Comparison of ENCODE assay signal across 8 cellular contexts in genomic region chr3:38960953-38961622, GRCh38.
DNase-seq lines count a peak whose midpoint lies in the region; ATAC-seq, FAIRE-seq and TF ChIP-seq lines count a peak whose summit lies in the region.

No MANE protein-coding gene starts in this region.

- H3K4me3 Mint-ChIP-seq in activated CD4-positive, alpha-beta T cell treated with anti-CD3 and anti-CD28 coated beads for 36 hours, result no peak overlapping the region

- CTCF ChIA-PET in activated CD4-positive, alpha-beta T cell treated with anti-CD3 and anti-CD28 coated beads for 36 hours (lab: Charles Lee), result interaction anchor here (0.5 to 3.1 kb wide), 4 partner anchors 10 to 23 kb away, joined by 3 to 17 read pairs (median 7); no protein-coding TSS in a partner anchor
- CTCF ChIA-PET in mammary epithelial cell (lab: Charles Lee; ENCODE audit: low non-redundant PET), result interaction anchor here (0.7 kb wide), 1 partner anchor 327 kb away, joined by 3 read pairs; no protein-coding TSS in a partner anchor

- WGBS in mammary epithelial cell (ENCODE audit: low coverage, missing lambda C conversion rate), result 38% methylated on average over 5 of the region's 5 CpGs

- H3K4me1 Mint-ChIP-seq in activated CD4-positive, alpha-beta T cell treated with anti-CD3 and anti-CD28 coated beads for 36 hours, result peaks cover 4% of the 10 kb centered on the region

- POLR2A ChIA-PET in activated CD4-positive, alpha-beta T cell treated with anti-CD3 and anti-CD28 coated beads for 36 hours (lab: Charles Lee), result no interaction called here

- H3K27me3 ChIP-seq in mammary epithelial cell (ENCODE audit: insufficient read depth, low read length), result no peaks in the 10 kb centered on the region

- H3K4me1 ChIP-seq in mammary epithelial cell (ENCODE audit: insufficient read depth, low read length), result no peaks in the 10 kb centered on the region

- H3K9ac ChIP-seq in mammary epithelial cell (ENCODE audit: insufficient read depth, low read length), result no peak overlapping the region

- no peak overlapping the region for H3K27ac ChIP-seq in mammary epithelial cell (ENCODE audit: insufficient read depth, low read depth, low read length)

- H3K4me2 ChIP-seq in mammary epithelial cell (ENCODE audit: insufficient read depth, low read depth, low read length), result no peak overlapping the region

- DNase-seq in activated CD4-positive, alpha-beta T cell treated with anti-CD3 and anti-CD28 coated beads for 36 hours, result peak; percentile 54
- DNase-seq in activated CD4-positive, alpha-beta T cell treated with anti-CD3 and anti-CD28 coated beads for 1 hour, result no peak
- DNase-seq in HTR-8/SVneo (ENCODE audit: insufficient read length, low spot score) (peak; percentile 27), OCI-M2 (lab: John Stamatoyannopoulos, UW; ENCODE audit: unreplicated experiment) (peak; percentile 7), mammary epithelial cell (peak; percentile 24), kidney glomerular epithelial cell (lab: John Stamatoyannopoulos, UW) (peak; percentile 12), urothelium cell line (ENCODE audit: low spot score) (peak; percentile 70)

- H2AFZ ChIP-seq in mammary epithelial cell (ENCODE audit: low read depth, low read length), result no peak overlapping the region

- dilution Hi-C loops in mammary epithelial cell (cut with HindIII; ENCODE audit: low sequenced_read_pairs), result no loop called here

- FAIRE-seq in HTR-8/SVneo (lab: Jason Lieb, UNC), result no peak
- no peak for FAIRE-seq in urothelium cell line (lab: Jason Lieb, UNC)

- peak; percentile 64 to 70 for TF ChIP-seq CTCF in mammary epithelial cell (conservative IDR thresholded peaks at IDR 0.05 in 1 of 2, IDR thresholded peaks at IDR 0.05 in 1 of 2; ENCODE audit: extremely low read depth in 1 of 2, insufficient read depth in 1 of 2, low read depth in 1 of 2, low read length in 2 of 2)

- no peaks in the 10 kb centered on the region for H3K27me3 Mint-ChIP-seq in activated CD4-positive, alpha-beta T cell treated with anti-CD3 and anti-CD28 coated beads for 36 hours

- H3K4me3 ChIP-seq in mammary epithelial cell (replicated peaks in 1 of 3; ENCODE audit: insufficient read depth in 1 of 3, low read depth in 2 of 3, low read length in 3 of 3), result no peak overlapping the region

- no peak overlapping the region for H3K27ac Mint-ChIP-seq in activated CD4-positive, alpha-beta T cell treated with anti-CD3 and anti-CD28 coated beads for 36 hours

- no peaks in the 10 kb centered on the region for H3K9me3 ChIP-seq in mammary epithelial cell (replicated peaks; ENCODE audit: insufficient read depth, low read length)

- no peaks in the 10 kb centered on the region for H3K36me3 ChIP-seq in mammary epithelial cell (ENCODE audit: insufficient read depth, low read length)

- H3K9me3 Mint-ChIP-seq in activated CD4-positive, alpha-beta T cell treated with anti-CD3 and anti-CD28 coated beads for 36 hours (ENCODE audit: low read depth), result no peaks in the 10 kb centered on the region

- BruUV-seq in mammary epithelial cell (replicated peaks; lab: Mats Ljungman, UMichigan), result no TSS peak

- in situ Hi-C loops in mammary epithelial cell (cut with MboI; ENCODE audit: low sequenced_read_pairs in 2 of 2), result no loop called here

- H4K20me1 ChIP-seq in mammary epithelial cell (ENCODE audit: insufficient read depth, low read length), result no peaks in the 10 kb centered on the region

- H3K79me2 ChIP-seq in mammary epithelial cell (ENCODE audit: insufficient read depth, low read length), result no peaks in the 10 kb centered on the region

- peak; percentile 42 for ATAC-seq in activated CD4-positive, alpha-beta T cell treated with anti-CD3 and anti-CD28 coated beads for 36 hours
- ATAC-seq in HG03442 (IDR thresholded peaks at IDR 0.05; ENCODE audit: unreplicated experiment), result no peak

- no peaks in the 10 kb centered on the region for H3K36me3 Mint-ChIP-seq in activated CD4-positive, alpha-beta T cell treated with anti-CD3 and anti-CD28 coated beads for 36 hours (ENCODE audit: low read depth)

- intact Hi-C loops in activated CD4-positive, alpha-beta T cell treated with anti-CD3 and anti-CD28 coated beads for 36 hours (cut with DNase I, micrococcal nuclease), result no loop called here
- intact Hi-C loops in mammary epithelial cell (cut with micrococcal nuclease), result no loop called here
